Comparison of ENCODE assay signal across 27 cellular contexts in the genomic region with DNA sequence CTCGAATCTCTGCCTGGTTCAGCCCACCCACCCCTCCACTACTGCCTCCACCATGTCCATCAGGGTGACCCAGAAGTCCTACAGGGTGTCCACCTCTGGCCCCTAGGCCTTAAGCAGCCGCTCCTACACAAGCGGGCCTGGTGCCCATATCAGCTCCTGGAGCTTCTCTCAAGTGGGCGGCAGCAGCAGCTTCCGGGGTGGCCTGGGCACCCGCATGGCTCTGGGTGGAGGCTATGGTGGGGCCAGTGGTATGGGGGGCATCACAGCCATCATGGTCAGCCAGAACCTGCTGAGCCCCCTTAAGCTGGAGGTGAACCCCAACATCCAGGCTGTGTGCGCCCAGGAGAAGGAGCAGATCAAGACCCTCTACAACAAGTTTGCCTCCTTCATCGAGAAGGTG. TPM values are rescaled to one million over a fixed set of nuclear protein-coding genes. Genes with fewer than 3 reads are reported as not detected.
DNase-seq lines count a peak whose midpoint lies in the region; ATAC-seq, FAIRE-seq and TF ChIP-seq lines count a peak whose summit lies in the region.
"Had no signal": no experiment of that assay in that cellular context is flagged by ENCODE, and none has a peak within 500 bp of the region (broad histone marks: within the 10 kb centered on the region; RNA-seq: fewer than 3 reads in every experiment).

No MANE protein-coding gene starts in this region.

- TF ChIP-seq RAD21 in H1 (IDR thresholded peaks at IDR 0.05 in 1 of 2, conservative IDR thresholded peaks at IDR 0.05 in 1 of 2; ENCODE audit: low read depth in 2 of 2, low read length in 2 of 2), result no peak

- no peaks in the 10 kb centered on the region for H3K79me1 ChIP-seq in H1 (ENCODE audit: low read depth, low read length)

- ATAC-seq in foreskin keratinocyte, result no peak
- ATAC-seq: GM12878 had no signal

- H3K27ac ChIP-seq in H1 (ENCODE audit: low read depth, low read length) (no peak overlapping the region), foreskin keratinocyte (no peak overlapping the region)
- H3K27ac ChIP-seq: BLaER1 had no signal

- no peaks in the 10 kb centered on the region for H3K9me3 ChIP-seq in H1 (ENCODE audit: insufficient read depth in 2 of 2, low read depth in 1 of 2, low read length in 1 of 2)
- H3K9me3 ChIP-seq: BE2C, BLaER1 had no signal

- H4K5ac ChIP-seq in H1 (ENCODE audit: insufficient read length, low read depth, low read length), result no peak overlapping the region

- H3K4ac ChIP-seq in H1 (replicated peaks; ENCODE audit: insufficient read length, low read depth, low read length), result no peak overlapping the region

- TF ChIP-seq CTCF in H1 (IDR thresholded peaks at IDR 0.05; ENCODE audit: control extremely low read depth in 1 of 3, insufficient read depth in 1 of 3, low read depth in 1 of 3, low read length in 3 of 3) (no peak), neural crest cell (conservative IDR thresholded peaks at IDR 0.05) (no peak), foreskin keratinocyte (conservative IDR thresholded peaks at IDR 0.05) (no peak)

- H2BK20ac ChIP-seq in H1 (ENCODE audit: low read length), result no peak overlapping the region

- H2BK120ac ChIP-seq in H1 (replicated peaks; ENCODE audit: low read depth, low read length), result no peak overlapping the region

- CTCF ChIA-PET in H1 (lab: Charles Lee; ENCODE audit: partially characterized antibody), result interaction anchor here (0.6 to 12.2 kb wide), 23 partner anchors 9 to 1785 kb away, joined by 3 to 177 read pairs (median 7); no protein-coding TSS in a partner anchor

- H3K4me3 ChIP-seq in H1 (ENCODE audit: extremely low read depth in 1 of 4, insufficient read depth in 2 of 4, low read depth in 3 of 4, low read length in 4 of 4), result no peak overlapping the region
- H3K4me3 ChIP-seq: BLaER1, GM12878 had no signal

- peaks cover 1 to 4% (median 3%) of the 10 kb centered on the region in 4 experiments; a peak in 5 of 7 replicates for H3K4me1 ChIP-seq in H1 (replicated peaks in 1 of 4; ENCODE audit: control insufficient read depth in 3 of 4, insufficient read depth in 4 of 4, low read length in 3 of 4)
- H3K4me1 ChIP-seq in foreskin keratinocyte, result no peaks in the 10 kb centered on the region
- H3K4me1 ChIP-seq: BE2C had no signal

- H2BK15ac ChIP-seq in H1 (ENCODE audit: low read length), result no peak overlapping the region

- no peak overlapping the region for H2AFZ ChIP-seq in H1 (ENCODE audit: low read length)

- H2BK12ac ChIP-seq in H1 (ENCODE audit: low read depth, low read length), result no peak overlapping the region

- FAIRE-seq in H1 (lab: Jason Lieb, UNC), result no peak
- FAIRE-seq: A204.1, GM12878, GM12892, GM18507 had no signal

- H3K9me3 Mint-ChIP-seq in neural crest cell, result peaks cover 3% of the 10 kb centered on the region
- H3K9me3 Mint-ChIP-seq: CD8-positive, alpha-beta memory T cell had no signal

- no peak overlapping the region for H3K9ac ChIP-seq in H1 (replicated peaks in 1 of 4; ENCODE audit: extremely low read depth in 1 of 4, low read depth in 3 of 4, low read length in 3 of 4)
- H3K9ac ChIP-seq: BLaER1 had no signal

- no peak overlapping the region for H3K4me2 ChIP-seq in H1 (ENCODE audit: insufficient read depth in 1 of 2, low read depth in 2 of 2, low read length in 2 of 2)
- H3K4me2 ChIP-seq: BLaER1 had no signal

- peaks cover 32% of the 10 kb centered on the region for H3K27me3 Mint-ChIP-seq in neural crest cell (ENCODE audit: low read depth)

- TF ChIP-seq EP300 in H1 (IDR thresholded peaks at IDR 0.05; ENCODE audit: borderline replicate concordance in 1 of 2, low read depth in 2 of 2, low read length in 2 of 2), result no peak

- no peak overlapping the region for H3K56ac ChIP-seq in H1 (replicated peaks; ENCODE audit: insufficient read length, low read depth, low read length)

- no peaks in the 10 kb centered on the region for H3K79me2 ChIP-seq in H1 (ENCODE audit: control insufficient read depth in 1 of 2, insufficient read depth in 2 of 2, low read length in 2 of 2)

- H4K91ac ChIP-seq in H1 (replicated peaks; ENCODE audit: insufficient read length, low read length), result no peak overlapping the region

- H3K23ac ChIP-seq in H1 (ENCODE audit: insufficient read length), result no peak overlapping the region

- no peaks in the 10 kb centered on the region for H3K36me3 ChIP-seq in H1 (ENCODE audit: control insufficient read depth in 2 of 4, insufficient read depth in 4 of 4, low read length in 3 of 4)
- H3K36me3 ChIP-seq: BE2C, BLaER1 had no signal

- H2BK5ac ChIP-seq in H1 (ENCODE audit: low read depth, low read length), result no peak overlapping the region

- H2AK5ac ChIP-seq in H1 (ENCODE audit: low read depth, low read length), result no peak overlapping the region

- H3K4me1 Mint-ChIP-seq in neural crest cell, result peaks cover 23% of the 10 kb centered on the region

- DNase-seq in H1 (ENCODE audit: low read depth in 1 of 2, low spot score in 2 of 2) (no peak), neural crest cell (ENCODE audit: low read depth, low spot score) (no peak), foreskin keratinocyte (no peak), RKO (ENCODE audit: low spot score) (no peak), KG1 (lab: John Stamatoyannopoulos, UW) (no peak)
- DNase-seq: 8988T; ACHN; BE2C; C1 segment of cervical spinal cord; CD4-positive, alpha-beta memory T cell; CD4-positive, CD25-positive, alpha-beta regulatory T cell; CD8-positive, alpha-beta memory T cell; COR-L47; DMS 273 treated with DMSO at 0.1 percent for 48 hours; DMS153; DMS53; DMS79; DND-41; EL; GDM1 had no signal

- POLR2A ChIA-PET in H1 (lab: Charles Lee; ENCODE audit: partially characterized antibody), result no interaction called here

- H3K14ac ChIP-seq in H1 (ENCODE audit: insufficient read length), result no peak overlapping the region

- H3K27ac Mint-ChIP-seq in neural crest cell (ENCODE audit: unreplicated experiment), result no peak overlapping the region
- H3K27ac Mint-ChIP-seq: CD14-positive monocyte; CD4-positive, alpha-beta memory T cell; CD4-positive, CD25-positive, alpha-beta regulatory T cell; CD8-positive, alpha-beta memory T cell had no signal

- no peak for TF ChIP-seq POLR2A in H1 (IDR thresholded peaks at IDR 0.05; ENCODE audit: control extremely low read depth in 1 of 2, low read depth in 2 of 2, low read length in 2 of 2)

- peak overlapping the region; percentile 57; the same call in 1 of the 2 replicates for H4K8ac ChIP-seq in H1 (ENCODE audit: extremely low read depth, insufficient read depth, low read length)

- H3K23me2 ChIP-seq in H1 (ENCODE audit: low read depth, low read length), result peaks cover 7% of the 10 kb centered on the region; the same call in 1 of the 2 replicates

- H3K4me3 Mint-ChIP-seq in neural crest cell, result peak overlapping the region; percentile 9
- H3K4me3 Mint-ChIP-seq: CD14-positive monocyte; CD4-positive, alpha-beta memory T cell; CD4-positive, CD25-positive, alpha-beta regulatory T cell; CD8-positive, alpha-beta memory T cell had no signal

- no peak overlapping the region for H3K18ac ChIP-seq in H1 (ENCODE audit: extremely low read depth, low read length)

- H4K20me1 ChIP-seq in H1 (replicated peaks in 1 of 2; ENCODE audit: control insufficient read depth in 1 of 2, insufficient read depth in 2 of 2, low read length in 2 of 2), result no peaks in the 10 kb centered on the region

- H3K27me3 ChIP-seq in H1 (replicated peaks in 1 of 4; ENCODE audit: control insufficient read depth in 3 of 4, extremely low read depth in 1 of 4, insufficient read depth in 3 of 4, low read length in 3 of 4) (peaks cover 11 to 31% (median 29%) of the 10 kb centered on the region in 4 experiments), foreskin keratinocyte (peaks cover 26% of the 10 kb centered on the region)

- H3K36me3 Mint-ChIP-seq in neural crest cell (ENCODE audit: low read depth), result no peaks in the 10 kb centered on the region
- H3K36me3 Mint-ChIP-seq: CD4-positive, CD25-positive, alpha-beta regulatory T cell; CD8-positive, alpha-beta memory T cell had no signal

- 94% methylated on average over 8 of the region's 8 CpGs; no CpG with 5 or more reads in 1 of the 2 experiments for WGBS in H1 (ENCODE audit: extremely low coverage in 1 of 2, insufficient coverage in 1 of 2, insufficient read length in 1 of 2, insufficient replicate concordance in 2 of 2, low coverage in 1 of 2, low lambda C conversion rate in 2 of 2, missing lambda C conversion rate in 1 of 2), 2 experiments

TF ChIP-seq in H1, 55 proteins besides CTCF, POLR2A, EP300 and RAD21 (continues in another document):
- TF ChIP-seq CHD2 (IDR thresholded peaks at IDR 0.05; ENCODE audit: low read length) (no peak), CHD1 (IDR thresholded peaks at IDR 0.05; ENCODE audit: low read depth, low read length) (no peak), PHF8 (conservative IDR thresholded peaks at IDR 0.05; ENCODE audit: low read depth, low read length) (no peak), POU5F1 (IDR thresholded peaks at IDR 0.05; ENCODE audit: low read depth, low read length) (no peak), TCF12 (IDR thresholded peaks at IDR 0.05; ENCODE audit: low read depth, low read length) (no peak), EZH2 (IDR thresholded peaks at IDR 0.05; ENCODE audit: low read depth, low read length, severe bottlenecking) (no peak), HDAC2 (IDR thresholded peaks at IDR 0.05; ENCODE audit: borderline replicate concordance in 1 of 2, low read depth in 2 of 2, low read length in 2 of 2) (no peak), POLR2AphosphoS5 (IDR thresholded peaks at IDR 0.05; ENCODE audit: low read depth, low read length) (no peak), SAP30 (IDR thresholded peaks at IDR 0.05; ENCODE audit: insufficient read depth, insufficient replicate concordance, low read length) (no peak), JUN (IDR thresholded peaks at IDR 0.05; ENCODE audit: low read depth, low read length) (no peak)
- TF ChIP-seq, protein P1, sequence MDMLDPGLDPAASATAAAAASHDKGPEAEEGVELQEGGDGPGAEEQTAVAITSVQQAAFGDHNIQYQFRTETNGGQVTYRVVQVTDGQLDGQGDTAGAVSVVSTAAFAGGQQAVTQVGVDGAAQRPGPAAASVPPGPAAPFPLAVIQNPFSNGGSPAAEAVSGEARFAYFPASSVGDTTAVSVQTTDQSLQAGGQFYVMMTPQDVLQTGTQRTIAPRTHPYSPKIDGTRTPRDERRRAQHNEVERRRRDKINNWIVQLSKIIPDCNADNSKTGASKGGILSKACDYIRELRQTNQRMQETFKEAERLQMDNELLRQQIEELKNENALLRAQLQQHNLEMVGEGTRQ (IDR thresholded peaks at IDR 0.05; ENCODE audit: low read length), result no peak

RNA-seq across cellular contexts. Expression of a gene that starts 3.0 kb away (rescaled TPM):
- total RNA-seq in H1 (2021; fragmentation: NEBNext Ultra II Directional; extraction: Animal tissue kit (Norgen Biotek cat#: 25700)), result 0.42 and 1.2 TPM in 2 replicates
- polyA plus RNA-seq in H1 (2011; rRNA removed) (0.29 and 1.1 TPM in 2 replicates), foreskin keratinocyte (1.3 and 2.8 TPM in 2 replicates)
- polyA plus RNA-seq in H1 (2011; cell fraction: cytosol; rRNA removed), result 0.63 TPM
- polyA plus RNA-seq in H1 (2011; cell fraction: nucleus; rRNA removed), result 0.90 TPM
- 1.1 to 2.0 TPM (median 1.8 TPM) in 4 replicates for polyA plus RNA-seq in H1 (2012, experiment 1 of 2)
- polyA plus RNA-seq in H1 (2012, experiment 2 of 2), result 0.26 TPM
- 0.61 TPM for polyA plus RNA-seq in H1 (2013, experiment 1 of 2)
- 0.31 TPM for polyA plus RNA-seq in H1 (2013, experiment 2 of 2)
- polyA minus RNA-seq in H1 (2011; rRNA and poly(A)+ RNA removed), result 0.50 and 2.0 TPM in 2 replicates
- not detected for polyA minus RNA-seq in H1 (2011; cell fraction: cytosol; rRNA and poly(A)+ RNA removed)
- polyA minus RNA-seq in H1 (2011; cell fraction: nucleus; rRNA and poly(A)+ RNA removed), result 0.20 TPM
- total RNA-seq in neural crest cell (7.5 and 11.0 TPM in 2 replicates), foreskin keratinocyte (0.78 and 4.1 TPM in 2 replicates)
- total RNA-seq: CD4-positive, CD25-positive, alpha-beta regulatory T cell; G401 had no signal
- polyA plus RNA-seq: CD4-positive, alpha-beta memory T cell; CD4-positive, CD25-positive, alpha-beta regulatory T cell; CD8-positive, alpha-beta memory T cell had no signal
